ENCODE assay signal across 28 cellular contexts in the genomic region with DNA sequence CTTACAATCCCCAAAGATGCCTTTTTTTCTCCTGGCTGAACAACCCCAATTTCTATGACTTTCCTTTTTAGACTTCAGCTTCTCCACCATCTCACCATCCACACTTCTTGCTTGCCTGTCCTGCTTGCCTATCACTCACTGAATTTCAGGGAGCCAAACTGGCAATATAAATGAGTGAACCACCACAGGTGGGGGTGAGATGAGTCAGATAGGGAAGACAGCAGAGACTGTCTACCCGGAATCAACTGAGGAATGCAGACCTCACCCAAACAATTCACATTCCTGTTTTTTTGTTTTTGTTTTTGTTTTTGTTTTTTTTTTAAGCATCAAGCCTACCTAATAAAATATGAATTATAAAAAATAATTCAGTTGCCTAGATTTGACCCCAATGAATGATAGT.
"Had no signal": no experiment of that assay in that cellular context is flagged by ENCODE, and none has a peak within 500 bp of the region (broad histone marks: within the 10 kb centered on the region; RNA-seq: fewer than 3 reads in every experiment).

No MANE protein-coding gene starts in this region.

- H3K36me3 ChIP-seq: left ventricle myocardium inferior, neutrophil, thyroid gland, upper lobe of left lung, WERI-Rb-1 had no signal

- ATAC-seq: sciatic nerve; stimulated activated memory B cell treated with anti-CD40 and anti-IgM and Interleukin-4, amounts not matched to agents 10 μg/mL and 1 μg/mL and 100 μg/mL, for 72 hours; stimulated activated naive CD8-positive, alpha-beta T cell treated with anti-CD3 and anti-CD28 coated beads, Interleukin-15, amount 100 ng/mL, for 72 hours; T-helper 17 cell had no signal

- H3K27ac ChIP-seq: left ventricle myocardium inferior, neutrophil, thyroid gland, upper lobe of left lung, WERI-Rb-1 had no signal

- H3K9me3 ChIP-seq: left ventricle myocardium inferior, neutrophil, thyroid gland, upper lobe of left lung had no signal

- DNase-seq: activated CD4-positive, alpha-beta memory T cell treated with anti-CD3 and anti-CD28 coated beads for 36 hours; activated CD4-positive, alpha-beta T cell treated with anti-CD3 and anti-CD28 coated beads, Interleukin-2, amount 10 ng/mL, durations not matched to agents 24 days and 14 days; activated CD4-positive, CD25-positive, alpha-beta regulatory T cell treated with anti-CD3 and anti-CD28 coated beads, Interleukin-2, amount 50 U/mL, for 72 hours; activated CD8-positive, alpha-beta memory T cell treated with anti-CD3 and anti-CD28 coated beads, Interleukin-2, amount 50 U/mL, for 48 hours; activated gamma-delta T cell treated with Interleukin-2 at 50 U/mL for 16 hours; activated naive CD4-positive, alpha-beta T cell treated with anti-CD3 and anti-CD28 coated beads, Interleukin-2, amount 50 U/mL, for 16 hours; activated T-cell treated with anti-CD3 and anti-CD28 coated beads, Interleukin-2, amount 50 U/mL, for 24 hours; amygdala; caudate nucleus; effector CD4-positive, alpha-beta T cell; left ventricle myocardium inferior; nephron progenitor cell; small intestine; stimulated activated CD4-positive, alpha-beta T cell treated with anti-CD3 and anti-CD28 coated beads, Interleukin-1b, Interleukin-23, amount 100 ng/mL, for 48 hours; stimulated activated CD4-positive, alpha-beta T cell treated with anti-CD3 and anti-CD28 coated beads, Interleukin-4, amount 100 ng/mL, for 4 hours; stimulated activated CD8-positive, alpha-beta memory T cell treated with anti-CD3 and anti-CD28 coated beads, Interleukin-4, amount 100 ng/mL, for 48 hours; stimulated activated naive CD8-positive, alpha-beta T cell treated with anti-CD3 and anti-CD28 coated beads, Interleukin-15, amount 100 ng/mL, for 72 hours; substantia nigra; T-helper 17 cell; T1000; thyroid gland; upper lobe of left lung; WERI-Rb-1 had no signal

- FAIRE-seq: frontal cortex, small intestine had no signal

- H3K27me3 ChIP-seq: neutrophil, thyroid gland, upper lobe of left lung had no signal

- H3K4me3 ChIP-seq: left ventricle myocardium inferior, lung, thyroid gland, upper lobe of left lung had no signal

- H3K4me1 ChIP-seq: left ventricle myocardium inferior, thyroid gland, upper lobe of left lung had no signal
